9 cellular contexts compared by ENCODE assay signal in the genomic region with DNA sequence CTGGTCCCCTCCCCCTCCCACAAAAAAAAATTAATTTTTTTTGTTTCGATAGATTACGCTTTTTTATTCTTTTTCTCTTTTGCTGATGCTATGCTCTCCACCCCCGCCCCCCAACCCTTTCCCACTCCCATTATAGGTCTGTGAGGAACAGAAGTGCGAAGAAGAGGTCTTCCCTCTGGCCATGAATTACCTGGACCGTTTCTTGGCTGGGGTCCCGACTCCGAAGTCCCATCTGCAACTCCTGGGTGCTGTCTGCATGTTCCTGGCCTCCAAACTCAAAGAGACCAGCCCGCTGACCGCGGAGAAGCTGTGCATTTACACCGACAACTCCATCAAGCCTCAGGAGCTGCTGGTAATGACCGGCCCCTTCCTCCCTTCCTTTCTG. TPM values are rescaled to one million over a fixed set of nuclear protein-coding genes. Genes with fewer than 3 reads are reported as not detected.
DNase-seq lines count a peak whose midpoint lies in the region; ATAC-seq, FAIRE-seq and TF ChIP-seq lines count a peak whose summit lies in the region.
"Had no signal": no experiment of that assay in that cellular context is flagged by ENCODE, and none has a peak within 500 bp of the region (broad histone marks: within the 10 kb centered on the region; RNA-seq: fewer than 3 reads in every experiment).

No MANE protein-coding gene starts in this region.

- TF ChIP-seq CTCF in astrocyte (IDR thresholded peaks at IDR 0.05; ENCODE audit: insufficient read depth, low read depth, low read length) (no peak), keratinocyte (optimal IDR thresholded peaks at IDR 0.05 in 1 of 3, IDR thresholded peaks at IDR 0.05 in 1 of 3, conservative IDR thresholded peaks at IDR 0.05 in 1 of 3; ENCODE audit: extremely low read depth in 1 of 3, insufficient read depth in 2 of 3, low read length in 3 of 3) (no peak), GM10266 (IDR thresholded peaks at IDR 0.05; ENCODE audit: control insufficient read depth, insufficient read depth, low read depth, missing control alignments) (no peak)

- no peaks in the 10 kb centered on the region for H3K9me3 Mint-ChIP-seq in astrocyte (ENCODE audit: unreplicated experiment)
- H3K9me3 Mint-ChIP-seq in stimulated activated naive B cell treated with anti-CD40 and anti-IgM and Interleukin-4, amounts not matched to agents 10 μg/mL and 1 μg/mL and 100 μg/mL, for 72 hours: no peaks in the 10 kb centered on the region

- H3K4me2 ChIP-seq in astrocyte (ENCODE audit: low read length) (peak overlapping the region; percentile 84), keratinocyte (ENCODE audit: control insufficient read depth, extremely low read depth, insufficient read depth, low read depth, low read length) (peak overlapping the region; percentile 88)

- no peak for ATAC-seq in stimulated activated naive B cell treated with anti-CD40 and anti-IgM and Interleukin-4, amounts not matched to agents 10 μg/mL and 1 μg/mL and 100 μg/mL, for 72 hours (replicated peaks)

- WGBS in HUES64: 5% methylated on average over 10 of the region's 12 CpGs

- H4K20me1 ChIP-seq in astrocyte (ENCODE audit: insufficient read depth, low read length): peaks cover 32% of the 10 kb centered on the region
- peaks cover 43% of the 10 kb centered on the region for H4K20me1 ChIP-seq in keratinocyte (ENCODE audit: control insufficient read depth, extremely low read depth, insufficient read depth, low read length)

- no peak for DNase-seq in astrocyte (ENCODE audit: low read depth)
- DNase-seq in keratinocyte (ENCODE audit: low read depth, low spot score): no peak
- no peak for DNase-seq in stimulated activated naive B cell treated with anti-CD40 and anti-IgM and Interleukin-4, amounts not matched to agents 10 μg/mL and 1 μg/mL and 100 μg/mL, for 72 hours
- no peak for DNase-seq in SK-N-DZ (ENCODE audit: low spot score)
- DNase-seq in GM10266 (ENCODE audit: extremely low spot score): no peak
- DNase-seq in NCI-H446 (lab: John Stamatoyannopoulos, UW): no peak
- DNase-seq: NCI-H1694 treated with DMSO at 0.1 percent for 48 hours; stimulated activated CD4-positive, alpha-beta T cell treated with anti-CD3 and anti-CD28 coated beads, Interleukin-4, amount 100 ng/mL, for 1 hour had no signal

- H3K9me1 ChIP-seq in keratinocyte (ENCODE audit: control insufficient read depth, extremely low read depth, insufficient read depth, low read length): no peaks in the 10 kb centered on the region

- H3K36me3 Mint-ChIP-seq in astrocyte (ENCODE audit: low read depth, unreplicated experiment): peaks cover 33% of the 10 kb centered on the region
- peaks cover 29 to 46% of the 10 kb centered on the region in 2 donors for H3K36me3 Mint-ChIP-seq in stimulated activated naive B cell treated with anti-CD40 and anti-IgM and Interleukin-4, amounts not matched to agents 10 μg/mL and 1 μg/mL and 100 μg/mL, for 72 hours

- no peaks in the 10 kb centered on the region for H3K9me3 ChIP-seq in HUES64 (ENCODE audit: insufficient read depth, low read depth, low read length)
- no peaks in the 10 kb centered on the region for H3K9me3 ChIP-seq in astrocyte (ENCODE audit: insufficient read depth, low read depth, low read length)
- no peaks in the 10 kb centered on the region for H3K9me3 ChIP-seq in keratinocyte (ENCODE audit: control insufficient read depth, low read depth, low read length)

- peaks cover 41% of the 10 kb centered on the region for H3K4me1 Mint-ChIP-seq in astrocyte (ENCODE audit: low read depth, unreplicated experiment)
- peaks cover 29 to 54% of the 10 kb centered on the region in 2 donors for H3K4me1 Mint-ChIP-seq in stimulated activated naive B cell treated with anti-CD40 and anti-IgM and Interleukin-4, amounts not matched to agents 10 μg/mL and 1 μg/mL and 100 μg/mL, for 72 hours

- dilution Hi-C loops in keratinocyte (cut with MboI; ENCODE audit: extremely low pct_ligation_motif_present, low sequenced_read_pairs): no loop called here

- H3K36me3 ChIP-seq in HUES64 (ENCODE audit: insufficient read depth, low read length) (peaks cover 47% of the 10 kb centered on the region), astrocyte (ENCODE audit: insufficient read depth, low read length) (no peaks in the 10 kb centered on the region), keratinocyte (ENCODE audit: control insufficient read depth in 2 of 2, extremely low read depth in 1 of 2, insufficient read depth in 2 of 2, low read length in 2 of 2) (peaks cover 35 to 51% of the 10 kb centered on the region in 2 experiments)

- H3K4me3 ChIP-seq in HUES64 (ENCODE audit: low read length) (peak overlapping the region; percentile 96), astrocyte (ENCODE audit: insufficient read depth, low read depth, low read length) (peak overlapping the region; percentile 23), keratinocyte (ENCODE audit: control insufficient read depth in 2 of 3, extremely low read depth in 1 of 3, insufficient read depth in 2 of 3, low read depth in 1 of 3, low read length in 3 of 3) (peak overlapping the region; percentile 75 to 95 (median 94))

- H3K27ac ChIP-seq in HUES64 (ENCODE audit: low read depth, low read length) (peak overlapping the region; percentile 61; the same call in 1 of the 2 replicates), astrocyte (ENCODE audit: low read depth, low read length) (no peak overlapping the region), keratinocyte (ENCODE audit: control insufficient read depth, insufficient read depth, low read length) (peak overlapping the region; percentile 93)

- H3K27ac Mint-ChIP-seq in astrocyte (ENCODE audit: unreplicated experiment): peak overlapping the region; percentile 98
- H3K27ac Mint-ChIP-seq in stimulated activated naive B cell treated with anti-CD40 and anti-IgM and Interleukin-4, amounts not matched to agents 10 μg/mL and 1 μg/mL and 100 μg/mL, for 72 hours: peak overlapping the region; percentile 97

- H3K4me1 ChIP-seq in HUES64 (ENCODE audit: insufficient read depth, low read length) (peaks cover 30% of the 10 kb centered on the region), astrocyte (ENCODE audit: insufficient read depth, low read length) (peaks cover 19% of the 10 kb centered on the region), keratinocyte (ENCODE audit: control insufficient read depth, extremely low read depth, insufficient read depth, low read length) (peaks cover 42% of the 10 kb centered on the region)

- no peaks in the 10 kb centered on the region for H3K27me3 Mint-ChIP-seq in astrocyte (ENCODE audit: low read depth, unreplicated experiment)
- no peaks in the 10 kb centered on the region for H3K27me3 Mint-ChIP-seq in stimulated activated naive B cell treated with anti-CD40 and anti-IgM and Interleukin-4, amounts not matched to agents 10 μg/mL and 1 μg/mL and 100 μg/mL, for 72 hours

- H3K4me3 Mint-ChIP-seq in astrocyte (ENCODE audit: unreplicated experiment): peak overlapping the region; percentile 98
- peak overlapping the region; percentile 93 to 98 for H3K4me3 Mint-ChIP-seq in stimulated activated naive B cell treated with anti-CD40 and anti-IgM and Interleukin-4, amounts not matched to agents 10 μg/mL and 1 μg/mL and 100 μg/mL, for 72 hours

- FAIRE-seq in astrocyte (lab: Jason Lieb, UNC) (no peak), keratinocyte (lab: Jason Lieb, UNC) (no peak)

- H3K9ac ChIP-seq in HUES64 (ENCODE audit: low read depth, low read length) (peak overlapping the region; percentile 94), astrocyte (ENCODE audit: low read length) (peak overlapping the region; percentile 73), keratinocyte (ENCODE audit: control insufficient read depth, extremely low read depth, insufficient read depth, low read length) (peak overlapping the region; percentile 98)

- H3K79me2 ChIP-seq in astrocyte (ENCODE audit: insufficient read depth, low read length) (no peaks in the 10 kb centered on the region), keratinocyte (ENCODE audit: control insufficient read depth, insufficient read depth, low read length) (peaks cover 73% of the 10 kb centered on the region)

- no peak overlapping the region for H2AFZ ChIP-seq in astrocyte (ENCODE audit: low read depth, low read length)
- no peak overlapping the region for H2AFZ ChIP-seq in keratinocyte (ENCODE audit: control insufficient read depth, low read length)

- H3K27me3 ChIP-seq in HUES64 (ENCODE audit: insufficient read depth, low read length) (peaks cover 26% of the 10 kb centered on the region), astrocyte (ENCODE audit: insufficient read depth, low read length) (peaks cover 75% of the 10 kb centered on the region), keratinocyte (ENCODE audit: control insufficient read depth, extremely low read depth, insufficient read depth, low read length) (no peaks in the 10 kb centered on the region)

RNA-seq across cellular contexts. Expression of gene CCND2, which starts 2.3 kb away (rescaled TPM):
- polyA plus RNA-seq in HUES64 (2013, experiment 1 of 2): 54.8 TPM
- polyA plus RNA-seq in HUES64 (2013, experiment 2 of 2): 65.7 TPM
- 607 and 726 TPM in 2 replicates for total RNA-seq in astrocyte
- polyA plus RNA-seq in keratinocyte: 310 to 574 TPM (median 324 TPM) in 3 replicates
- 74.2 TPM for polyA plus RNA-seq in keratinocyte (2011; ENCODE audit: low read depth)
- 295 and 360 TPM in 2 replicates for polyA plus RNA-seq in keratinocyte (2011; cell fraction: cytosol; rRNA removed)
- polyA plus RNA-seq in keratinocyte (2011; cell fraction: nucleus; rRNA removed): 465 and 473 TPM in 2 replicates
- polyA plus RNA-seq in keratinocyte (2012; ENCODE audit: low replicate concordance): 120 and 269 TPM in 2 replicates
- polyA minus RNA-seq in keratinocyte: 1,197 to 1,430 TPM (median 1,326 TPM) in 3 replicates
- polyA minus RNA-seq in keratinocyte (2011; cell fraction: cytosol; rRNA and poly(A)+ RNA removed): 872 TPM
- 589 and 1,049 TPM in 2 replicates for polyA minus RNA-seq in keratinocyte (2011; cell fraction: nucleus; rRNA and poly(A)+ RNA removed)
- polyA plus RNA-seq in SK-N-DZ (2014; cell fraction: cytosol; rRNA removed): 0.01 and 0.02 TPM in 2 replicates
- 0.08 TPM in 1 of 2 replicates, not detected in the other for polyA plus RNA-seq in SK-N-DZ (2014; cell fraction: nucleus; rRNA removed)

RNA-seq across cellular contexts. Expression of gene TIGAR, which starts 45.2 kb away (rescaled TPM):
- 11.1 TPM for polyA plus RNA-seq in HUES64 (2013, experiment 1 of 2)
- polyA plus RNA-seq in HUES64 (2013, experiment 2 of 2): 16.4 TPM
- total RNA-seq in astrocyte: 91.7 and 95.4 TPM in 2 replicates
- polyA plus RNA-seq in keratinocyte: 15.3 to 37.3 TPM (median 28.0 TPM) in 3 replicates
- 85.8 TPM for polyA plus RNA-seq in keratinocyte (2011; ENCODE audit: low read depth)
- 27.2 and 45.2 TPM in 2 replicates for polyA plus RNA-seq in keratinocyte (2011; cell fraction: cytosol; rRNA removed)
- 20.1 and 49.6 TPM in 2 replicates for polyA plus RNA-seq in keratinocyte (2011; cell fraction: nucleus; rRNA removed)
- 24.3 and 45.5 TPM in 2 replicates for polyA plus RNA-seq in keratinocyte (2012; ENCODE audit: low replicate concordance)
- polyA minus RNA-seq in keratinocyte: 1.7 to 11.6 TPM (median 6.8 TPM) in 3 replicates
- polyA minus RNA-seq in keratinocyte (2011; cell fraction: cytosol; rRNA and poly(A)+ RNA removed): 8.2 TPM
- polyA minus RNA-seq in keratinocyte (2011; cell fraction: nucleus; rRNA and poly(A)+ RNA removed): 10.8 and 21.5 TPM in 2 replicates
- polyA plus RNA-seq in SK-N-DZ (2014; cell fraction: cytosol; rRNA removed): 5.3 and 6.3 TPM in 2 replicates
- polyA plus RNA-seq in SK-N-DZ (2014; cell fraction: nucleus; rRNA removed): 2.6 and 2.9 TPM in 2 replicates

Comparison
In these comparisons a context has a peak if more than half of its experiments do, and no peak if none do; other contexts are left out.
1. H3K4me3 ChIP-seq: peak in every context shown above with its lines; median percentile 96 in HUES64; 94 in keratinocyte; 23 in astrocyte.